ENCODE assay signal across 16 cellular contexts in the genomic region with DNA sequence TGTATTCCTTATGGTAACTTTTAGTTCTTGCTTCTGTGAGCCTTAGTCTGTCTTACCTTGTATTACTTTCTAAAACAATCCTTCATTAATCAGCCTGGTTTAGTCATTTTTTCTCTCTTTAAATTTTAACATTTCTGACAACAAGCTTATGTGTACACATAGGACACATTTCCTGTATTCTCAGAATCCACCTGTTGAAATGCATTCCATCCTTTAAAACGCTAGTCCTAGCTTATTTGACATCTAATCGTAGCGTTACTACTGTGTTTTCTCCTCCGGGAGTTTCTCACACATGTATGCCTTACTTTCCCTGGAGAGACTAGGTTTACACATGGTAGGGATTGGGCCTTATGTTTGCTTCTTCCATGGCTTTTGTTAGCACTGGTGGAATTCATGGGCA. TPM values are rescaled to one million over a fixed set of nuclear protein-coding genes. Genes with fewer than 3 reads are reported as not detected.
DNase-seq lines count a peak whose midpoint lies in the region; ATAC-seq, FAIRE-seq and TF ChIP-seq lines count a peak whose summit lies in the region.
"Had no signal": no experiment of that assay in that cellular context is flagged by ENCODE, and none has a peak within 500 bp of the region (broad histone marks: within the 10 kb centered on the region; RNA-seq: fewer than 3 reads in every experiment).

No MANE protein-coding gene starts in this region.

- no peak for TF ChIP-seq POLR2A in A549 (IDR thresholded peaks at IDR 0.05; ENCODE audit: low read length)

- no peaks in the 10 kb centered on the region for H3K9me3 ChIP-seq in A549
- H3K9me3 ChIP-seq: BE2C, body of pancreas, lower lobe of right lung, neutrophil had no signal

- FAIRE-seq in A549 (lab: Jason Lieb, UNC) = no peak

- intact Hi-C loops in Calu3 (cut with micrococcal nuclease; ENCODE audit: unreplicated experiment) = loop anchor here (10.0 kb wide), 1 partner anchor 1020 kb away; no protein-coding TSS in a partner anchor
- intact Hi-C loops in activated T-helper 1 cell treated with anti-CD3 and anti-CD28 coated beads, Interleukin-12 subunit alpha, Interleukin-12 subunit beta, Interleukin-2, Interleukin-4 antibody, amounts not matched to agents 30 ng/mL and 10 ng/mL and 1 ng/mL, durations not matched to agents 14 hours and 24 hours and 36 hours (cut with micrococcal nuclease) = loop anchor here (5.0 to 10.0 kb wide), 4 partner anchors 400 to 1912 kb away; a partner anchor contains a TSS

- no TSS peak for BruUV-seq in Calu3 (replicated peaks; lab: Mats Ljungman, UMichigan)

- POLR2A ChIA-PET in A549 (lab: Yijun Ruan, JAX) = no interaction called here

- ATAC-seq in A549 (no peak), memory B cell (ENCODE audit: low read depth) (no peak)
- ATAC-seq: body of pancreas, lower lobe of right lung had no signal

- H3K27ac Mint-ChIP-seq in Calu3 (ENCODE audit: unreplicated experiment) (peak overlapping the region; percentile 44), memory B cell (peak overlapping the region; percentile 73)
- peak overlapping the region; percentile 15 for H3K27ac Mint-ChIP-seq in activated T-helper 1 cell treated with anti-CD3 and anti-CD28 coated beads, Interleukin-12 subunit alpha, Interleukin-12 subunit beta, Interleukin-2, Interleukin-4 antibody, amounts not matched to agents 30 ng/mL and 10 ng/mL and 1 ng/mL, durations not matched to agents 14 hours and 24 hours and 36 hours

- no peak for TF ChIP-seq EP300 in A549 (IDR thresholded peaks at IDR 0.05)

- H3K4me1 Mint-ChIP-seq in Calu3 (ENCODE audit: low read depth, unreplicated experiment) = peaks cover 33% of the 10 kb centered on the region
- H3K4me1 Mint-ChIP-seq in activated T-helper 1 cell treated with anti-CD3 and anti-CD28 coated beads, Interleukin-12 subunit alpha, Interleukin-12 subunit beta, Interleukin-2, Interleukin-4 antibody, amounts not matched to agents 30 ng/mL and 10 ng/mL and 1 ng/mL, durations not matched to agents 14 hours and 24 hours and 36 hours (ENCODE audit: low read depth) = peaks cover 53% of the 10 kb centered on the region
- H3K4me1 Mint-ChIP-seq in memory B cell = peaks cover 21% of the 10 kb centered on the region

- H3K4me3 Mint-ChIP-seq in Calu3 (ENCODE audit: low read depth, unreplicated experiment) (peak overlapping the region; percentile 30), memory B cell (no peak overlapping the region)
- H3K4me3 Mint-ChIP-seq in activated T-helper 1 cell treated with anti-CD3 and anti-CD28 coated beads, Interleukin-12 subunit alpha, Interleukin-12 subunit beta, Interleukin-2, Interleukin-4 antibody, amounts not matched to agents 30 ng/mL and 10 ng/mL and 1 ng/mL, durations not matched to agents 14 hours and 24 hours and 36 hours = no peak overlapping the region

- CTCF ChIA-PET in A549 (lab: Yijun Ruan, JAX) = no interaction called here
- CTCF ChIA-PET in Calu3 (lab: Charles Lee) = no interaction called here

- WGBS in A549 (ENCODE audit: missing lambda C conversion rate) = 79% methylated on average over 4 of the region's 4 CpGs

- no peaks in the 10 kb centered on the region for H3K9me3 Mint-ChIP-seq in Calu3 (ENCODE audit: low read depth, unreplicated experiment)
- H3K9me3 Mint-ChIP-seq in activated T-helper 1 cell treated with anti-CD3 and anti-CD28 coated beads, Interleukin-12 subunit alpha, Interleukin-12 subunit beta, Interleukin-2, Interleukin-4 antibody, amounts not matched to agents 30 ng/mL and 10 ng/mL and 1 ng/mL, durations not matched to agents 14 hours and 24 hours and 36 hours = no peaks in the 10 kb centered on the region
- no peaks in the 10 kb centered on the region for H3K9me3 Mint-ChIP-seq in memory B cell

- H3K36me3 Mint-ChIP-seq in Calu3 (ENCODE audit: insufficient read depth, unreplicated experiment) (peaks cover 43% of the 10 kb centered on the region), memory B cell (peaks cover 17% of the 10 kb centered on the region)
- H3K36me3 Mint-ChIP-seq in activated T-helper 1 cell treated with anti-CD3 and anti-CD28 coated beads, Interleukin-12 subunit alpha, Interleukin-12 subunit beta, Interleukin-2, Interleukin-4 antibody, amounts not matched to agents 30 ng/mL and 10 ng/mL and 1 ng/mL, durations not matched to agents 14 hours and 24 hours and 36 hours (ENCODE audit: low read depth) = peaks cover 42% of the 10 kb centered on the region

- DNase-seq in A549 (ENCODE audit: low read depth in 1 of 2, low spot score in 1 of 2) (no peak), Calu3 (no peak), memory B cell (ENCODE audit: low spot score in 2 of 2) (no peak), hypothalamus (lab: John Stamatoyannopoulos, UW) (no peak), NCI-H187 treated with DMSO at 0.1 percent for 48 hours (lab: John Stamatoyannopoulos, UW) (no peak), NCI-H2107 (lab: John Stamatoyannopoulos, UW) (no peak)
- DNase-seq in activated T-helper 1 cell treated with anti-CD3 and anti-CD28 coated beads, Interleukin-12 subunit alpha, Interleukin-12 subunit beta, Interleukin-2, Interleukin-4 antibody, amounts not matched to agents 30 ng/mL and 10 ng/mL and 1 ng/mL, durations not matched to agents 14 hours and 24 hours and 36 hours (ENCODE audit: low spot score) = no peak
- DNase-seq: activated CD4-positive, alpha-beta T cell treated with anti-CD3 and anti-CD28 coated beads, Interleukin-2, amount 50 U/mL, for 4 hours; activated effector memory CD4-positive, alpha-beta T cell treated with anti-CD3 and anti-CD28 coated beads, Interleukin-2, amount 50 U/mL, for 16 hours; BE2C; body of pancreas; effector CD8-positive, alpha-beta T cell; lower lobe of right lung; SHP77 treated with DMSO at 0.1 percent for 48 hours; stimulated activated CD4-positive, alpha-beta T cell treated with anti-CD3 and anti-CD28 coated beads, Interleukin-4, amount 100 ng/mL, for 4 hours had no signal

- H3K27ac ChIP-seq in A549 = no peak overlapping the region
- H3K27ac ChIP-seq: lower lobe of right lung, neutrophil had no signal

- no peaks in the 10 kb centered on the region for H3K27me3 Mint-ChIP-seq in Calu3 (ENCODE audit: unreplicated experiment)
- no peaks in the 10 kb centered on the region for H3K27me3 Mint-ChIP-seq in activated T-helper 1 cell treated with anti-CD3 and anti-CD28 coated beads, Interleukin-12 subunit alpha, Interleukin-12 subunit beta, Interleukin-2, Interleukin-4 antibody, amounts not matched to agents 30 ng/mL and 10 ng/mL and 1 ng/mL, durations not matched to agents 14 hours and 24 hours and 36 hours (ENCODE audit: insufficient read depth)
- H3K27me3 Mint-ChIP-seq in memory B cell = no peaks in the 10 kb centered on the region

- peaks cover 20% of the 10 kb centered on the region; the same call in 2 of the 3 replicates for H3K4me1 ChIP-seq in A549
- H3K4me1 ChIP-seq: BE2C had no signal

- H3K4me2 ChIP-seq in A549 = peak overlapping the region; percentile 79; the same call in 2 of the 3 replicates

- TF ChIP-seq CTCF in A549 (IDR thresholded peaks at IDR 0.05) = no peak
- TF ChIP-seq CTCF in Calu3 (IDR thresholded peaks at IDR 0.05; ENCODE audit: unreplicated experiment) = no peak

- H3K4me3 ChIP-seq in A549 = no peak overlapping the region
- H3K4me3 ChIP-seq: body of pancreas, lower lobe of right lung had no signal

- TF ChIP-seq RAD21 in A549 (conservative IDR thresholded peaks at IDR 0.05 in 1 of 2, IDR thresholded peaks at IDR 0.05 in 1 of 2) = no peak

TF ChIP-seq in A549, 52 proteins besides CTCF, POLR2A, EP300 and RAD21:
- TF ChIP-seq, protein P1, sequence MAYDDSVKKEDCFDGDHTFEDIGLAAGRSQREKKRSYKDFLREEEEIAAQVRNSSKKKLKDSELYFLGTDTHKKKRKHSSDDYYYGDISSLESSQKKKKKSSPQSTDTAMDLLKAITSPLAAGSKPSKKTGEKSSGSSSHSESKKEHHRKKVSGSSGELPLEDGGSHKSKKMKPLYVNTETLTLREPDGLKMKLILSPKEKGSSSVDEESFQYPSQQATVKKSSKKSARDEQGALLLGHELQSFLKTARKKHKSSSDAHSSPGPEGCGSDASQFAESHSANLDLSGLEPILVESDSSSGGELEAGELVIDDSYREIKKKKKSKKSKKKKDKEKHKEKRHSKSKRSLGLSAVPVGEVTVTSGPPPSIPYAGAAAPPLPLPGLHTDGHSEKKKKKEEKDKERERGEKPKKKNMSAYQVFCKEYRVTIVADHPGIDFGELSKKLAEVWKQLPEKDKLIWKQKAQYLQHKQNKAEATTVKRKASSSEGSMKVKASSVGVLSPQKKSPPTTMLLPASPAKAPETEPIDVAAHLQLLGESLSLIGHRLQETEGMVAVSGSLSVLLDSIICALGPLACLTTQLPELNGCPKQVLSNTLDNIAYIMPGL (CRISPR knock-in tag; IDR thresholded peaks at IDR 0.05; ENCODE audit: borderline replicate concordance) = no peak
- TF ChIP-seq ZNF302 (CRISPR knock-in tag; IDR thresholded peaks at IDR 0.05) = no peak
- TF ChIP-seq HOXA7 (CRISPR knock-in tag; IDR thresholded peaks at IDR 0.05) = no peak
- no peak for TF ChIP-seq HOXB13 (CRISPR knock-in tag; IDR thresholded peaks at IDR 0.05; ENCODE audit: low read depth)

RNA-seq across cellular contexts. Expression of a gene that starts 3.8 kb away (rescaled TPM):
- 247 and 398 TPM in 2 replicates for polyA plus RNA-seq in A549 (2011; rRNA removed)
- 69.3 and 74.2 TPM in 2 replicates for polyA plus RNA-seq in A549 (2012; cell fraction: cytosol; rRNA removed)
- 42.7 and 63.1 TPM in 2 replicates for polyA plus RNA-seq in A549 (2012; cell fraction: nucleus; rRNA removed)
- 287 to 324 TPM (median 293 TPM) in 3 replicates for polyA plus RNA-seq in A549 (2017; fragmentation: RNase III; extraction: RNeasy Plus Mini Kit Qiagen cat#74134 plus additional on column Dnase treatment)
- polyA minus RNA-seq in A549 (2011; rRNA and poly(A)+ RNA removed) = 107 and 116 TPM in 2 replicates
- total RNA-seq in Calu3 (2022) = 168 and 201 TPM in 2 replicates
- total RNA-seq in activated T-helper 1 cell treated with anti-CD3 and anti-CD28 coated beads, Interleukin-12 subunit alpha, Interleukin-12 subunit beta, Interleukin-2, Interleukin-4 antibody, amounts not matched to agents 30 ng/mL and 10 ng/mL and 1 ng/mL, durations not matched to agents 14 hours and 24 hours and 36 hours = 184 and 191 TPM in 2 replicates

Comparison
In these comparisons a context has a peak if more than half of its experiments do, and no peak if none do; other contexts are left out.
1. H3K27ac Mint-ChIP-seq: peak in every context shown above with its lines; median percentile 73 in memory B cell; 44 in Calu3; 15 in activated T-helper 1 cell treated with anti-CD3 and anti-CD28 coated beads, Interleukin-12 subunit alpha, Interleukin-12 subunit beta, Interleukin-2, Interleukin-4 antibody, amounts not matched to agents 30 ng/mL and 10 ng/mL and 1 ng/mL, durations not matched to agents 14 hours and 24 hours and 36 hours.